In the genomic region with DNA sequence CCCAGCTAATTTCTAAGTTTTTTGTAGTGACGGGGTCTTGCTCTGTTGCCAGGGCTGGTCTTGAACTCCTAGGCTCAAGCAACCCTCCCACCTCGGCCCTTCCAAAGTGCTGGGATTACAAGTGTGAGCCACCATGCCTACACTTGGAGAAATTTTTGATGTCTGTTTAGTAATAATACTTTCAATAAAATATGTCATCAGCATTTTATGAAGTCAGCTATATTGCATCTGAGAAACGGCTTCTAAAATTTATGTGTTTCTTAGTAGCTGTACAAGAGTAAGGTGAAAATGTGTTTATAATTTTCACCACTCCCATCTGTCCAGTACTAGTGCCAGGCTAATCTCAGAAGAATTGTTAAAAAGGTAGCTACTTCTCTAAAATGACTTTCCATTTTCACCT, we compare ENCODE assay signal across 10 cellular contexts.
"Had no signal": no experiment of that assay in that cellular context is flagged by ENCODE, and none has a peak within 500 bp of the region (broad histone marks: within the 10 kb centered on the region; RNA-seq: fewer than 3 reads in every experiment).

No MANE protein-coding gene starts in this region.

- H3K36me3 ChIP-seq: HAP-1 had no signal

- DNase-seq: GM23248, GOT3, H7, HFFc6, IMR-90, KBM-7 had no signal

- H3K4me2 ChIP-seq: KMS-11 had no signal

- H2AFZ ChIP-seq: GM23248 had no signal

- ATAC-seq: HCT116 had no signal

- H3K27ac ChIP-seq: GM23248, HL-60, KMS-11 had no signal

- H3K9ac ChIP-seq: GM23248, KMS-11 had no signal

- H3K4me3 ChIP-seq: GM23248, HAP-1 had no signal

- H3K9me3 ChIP-seq: HAP-1 had no signal
